In genomic region chr19:35845215-35846037, GRCh38 we compare ENCODE assay signal across 6 cellular contexts. TPM values are rescaled to one million over a fixed set of nuclear protein-coding genes. Genes with fewer than 3 reads are reported as not detected.
DNase-seq lines count a peak whose midpoint lies in the region; ATAC-seq and TF ChIP-seq lines count a peak whose summit lies in the region.

No MANE protein-coding gene starts in this region.

- peak overlapping the region in 1 of 2 donors; percentile 22 for H3K4me3 ChIP-seq in tibial artery

- H2BK120ac ChIP-seq in H9 (ENCODE audit: low read depth, low read length, poor library complexity, severe bottlenecking): no peak overlapping the region

- H4K20me1 ChIP-seq in H9 (ENCODE audit: control insufficient read depth, insufficient read depth, insufficient read length): no peaks in the 10 kb centered on the region

- no peak overlapping the region for H3K18ac ChIP-seq in H9 (ENCODE audit: insufficient read length, low read depth, low read length)

- H3K56ac ChIP-seq in H9 (ENCODE audit: insufficient read length, low read depth, low read length): no peak overlapping the region

- peak; percentile 70 for DNase-seq in H9
- no peak for DNase-seq in activated naive CD4-positive, alpha-beta T cell treated with anti-CD3 and anti-CD28 coated beads, Interleukin-2, amount 50 U/mL, for 72 hours (ENCODE audit: low spot score in 2 of 2)
- no peak for DNase-seq in naive B cell
- no peak for DNase-seq in tibial artery
- DNase-seq in effector CD8-positive, alpha-beta T cell (lab: John Stamatoyannopoulos, UW): no peak

- no peak overlapping the region for H3K9ac ChIP-seq in H9 (ENCODE audit: extremely low read depth, insufficient read length, low read length)

- no peak overlapping the region for H4K8ac ChIP-seq in H9 (replicated peaks; ENCODE audit: insufficient read length, low read depth, low read length)

- H3K4me3 Mint-ChIP-seq in H9 (peak overlapping the region; percentile 64 to 90), naive B cell (peak overlapping the region; percentile 50 to 79 (median 72))

- H3K4me1 Mint-ChIP-seq in H9 (peaks cover 18 to 25% of the 10 kb centered on the region in 2 experiments), naive B cell (peaks cover 10 to 23% (median 19%) of the 10 kb centered on the region in 3 donors)

- no peak overlapping the region for H2BK20ac ChIP-seq in H9 (ENCODE audit: low read depth, low read length, poor library complexity, severe bottlenecking)

- intact Hi-C loops in tibial artery (cut with DNase I; ENCODE audit: low total_unique reads): no loop called here

- H3K23ac ChIP-seq in H9 (ENCODE audit: insufficient read length, low read depth, low read length): no peak overlapping the region

- no peak overlapping the region for H2BK15ac ChIP-seq in H9 (ENCODE audit: low read depth, low read length)

- no peak overlapping the region for H2AFZ ChIP-seq in H9 (ENCODE audit: low read length)

- no peak overlapping the region for H3T11ph ChIP-seq in H9 (ENCODE audit: low read length)

- no peaks in the 10 kb centered on the region for H3K79me1 ChIP-seq in H9 (ENCODE audit: insufficient read depth, low read depth, low read length, poor library complexity, severe bottlenecking)

- no peak overlapping the region for H2BK5ac ChIP-seq in H9 (ENCODE audit: insufficient read length, low read length)

- no CpG with 5 or more reads among the region's 63 CpGs for WGBS in H9 (ENCODE audit: extremely low coverage, insufficient read length, low lambda C conversion rate)

- H3K14ac ChIP-seq in H9 (ENCODE audit: insufficient read depth, low read length): no peak overlapping the region; the same call in 1 of the 2 replicates

- ATAC-seq in activated naive CD4-positive, alpha-beta T cell treated with anti-CD3 and anti-CD28 coated beads, Interleukin-2, amount 50 U/mL, for 72 hours: peak; percentile 39 to 57
- ATAC-seq in naive B cell (ENCODE audit: low read depth in 2 of 2): peak; percentile 34 to 51
- no peak for ATAC-seq in GM19397 (IDR thresholded peaks at IDR 0.05; ENCODE audit: unreplicated experiment)

- H3K27ac ChIP-seq in H9 (ENCODE audit: insufficient read length, low read depth, low read length) (no peak overlapping the region), tibial artery (no peak overlapping the region)

- H3K27me3 Mint-ChIP-seq in H9 (ENCODE audit: low read depth) (peaks cover 88% of the 10 kb centered on the region), naive B cell (peaks cover 50 to 83% (median 70%) of the 10 kb centered on the region in 3 donors)

- peaks cover 15% of the 10 kb centered on the region for H3K23me2 ChIP-seq in H9 (ENCODE audit: insufficient read length, low read depth, low read length, poor library complexity, severe bottlenecking)

- H3K9me3 ChIP-seq in H9 (ENCODE audit: control insufficient read depth, low read depth, low read length) (no peaks in the 10 kb centered on the region), tibial artery (no peaks in the 10 kb centered on the region)

- H2AK5ac ChIP-seq in H9 (ENCODE audit: insufficient read length, low read length): no peak overlapping the region

- H3K79me2 ChIP-seq in H9 (ENCODE audit: insufficient read depth, low read length): no peaks in the 10 kb centered on the region

- no peaks in the 10 kb centered on the region for H3K36me3 ChIP-seq in tibial artery

- H3K36me3 Mint-ChIP-seq in H9 (ENCODE audit: insufficient read depth in 1 of 3, low read depth in 3 of 3) (no peaks in the 10 kb centered on the region; a peak in 1 of 7 replicates), naive B cell (peaks cover 0 to 26% of the 10 kb centered on the region in 2 donors)
- peaks cover 0 to 32% of the 10 kb centered on the region in 2 donors for H3K36me3 Mint-ChIP-seq in activated naive CD4-positive, alpha-beta T cell treated with anti-CD3 and anti-CD28 coated beads, Interleukin-2, amount 50 U/mL, for 72 hours

- TF ChIP-seq CTCF in H9 (conservative IDR thresholded peaks at IDR 0.05) (no peak), tibial artery (IDR thresholded peaks at IDR 0.05) (no peak)

- H2BK12ac ChIP-seq in H9 (ENCODE audit: insufficient read length, low read depth, low read length): no peak overlapping the region

- H3K27ac Mint-ChIP-seq in H9 (no peak overlapping the region; a peak in 2 of 7 replicates), naive B cell (no peak overlapping the region)
- no peak overlapping the region for H3K27ac Mint-ChIP-seq in activated naive CD4-positive, alpha-beta T cell treated with anti-CD3 and anti-CD28 coated beads, Interleukin-2, amount 50 U/mL, for 72 hours

- H3K4me2 ChIP-seq in H9 (ENCODE audit: insufficient read depth, insufficient read length, low read length): peak overlapping the region; percentile 72

- H3K9me3 Mint-ChIP-seq in H9: peaks cover 2 to 3% of the 10 kb centered on the region in 2 experiments; a peak in 2 of 5 replicates
- H3K9me3 Mint-ChIP-seq in activated naive CD4-positive, alpha-beta T cell treated with anti-CD3 and anti-CD28 coated beads, Interleukin-2, amount 50 U/mL, for 72 hours: peaks cover 9% of the 10 kb centered on the region in 2 donors
- H3K9me3 Mint-ChIP-seq in naive B cell: peaks cover 5 to 23% (median 9%) of the 10 kb centered on the region in 7 donors

- H3K27me3 ChIP-seq in H9 (ENCODE audit: insufficient read depth, low read length): peaks cover 23% of the 10 kb centered on the region; the same call in 1 of the 2 replicates
- peaks cover 0 to 82% of the 10 kb centered on the region in 2 donors for H3K27me3 ChIP-seq in tibial artery

- no peak overlapping the region for H4K91ac ChIP-seq in H9 (ENCODE audit: insufficient read length, low read depth, low read length)

- H3K4ac ChIP-seq in H9 (ENCODE audit: low read depth, low read length): no peak overlapping the region

- no peaks in the 10 kb centered on the region for H3K4me1 ChIP-seq in H9 (ENCODE audit: insufficient read depth, low read length)
- peaks cover 0 to 13% (median 11%) of the 10 kb centered on the region in 4 donors for H3K4me1 ChIP-seq in tibial artery

- no peak overlapping the region for H4K5ac ChIP-seq in H9 (ENCODE audit: insufficient read length, low read depth, low read length)

RNA-seq across cellular contexts. Expression of gene NPHS1, which starts 6.9 kb away (rescaled TPM):
- 0.83 and 1.1 TPM in 2 replicates for total RNA-seq in H9 (2021)
- under 1 TPM in 1 of 2 donors, not detected in 1; 0.10 TPM for total RNA-seq in activated naive CD4-positive, alpha-beta T cell treated with anti-CD3 and anti-CD28 coated beads, Interleukin-2, amount 50 U/mL, for 72 hours
- not detected for polyA plus RNA-seq in naive B cell (ENCODE audit: low read depth in 6 of 6)

RNA-seq across cellular contexts. Expression of gene KIRREL2, which starts 11.3 kb away (rescaled TPM):
- 3.1 and 3.6 TPM in 2 replicates for total RNA-seq in H9 (2021)
- total RNA-seq in activated naive CD4-positive, alpha-beta T cell treated with anti-CD3 and anti-CD28 coated beads, Interleukin-2, amount 50 U/mL, for 72 hours: 1 to 10 TPM; 1.2 to 3.3 TPM
- not detected for polyA plus RNA-seq in naive B cell (ENCODE audit: low read depth in 6 of 6)

RNA-seq across cellular contexts. Expression of gene APLP1, which starts 22.9 kb away (rescaled TPM):
- total RNA-seq in H9 (2021): 29.9 and 36.9 TPM in 2 replicates
- total RNA-seq in activated naive CD4-positive, alpha-beta T cell treated with anti-CD3 and anti-CD28 coated beads, Interleukin-2, amount 50 U/mL, for 72 hours: 1 to 10 TPM; 2.9 to 9.3 TPM
- polyA plus RNA-seq in naive B cell (ENCODE audit: low read depth in 6 of 6): not detected

RNA-seq across cellular contexts. Expression of gene PRODH2, which starts 32.8 kb away (rescaled TPM):
- not detected in 2 replicates for total RNA-seq in H9 (2021)
- not detected for total RNA-seq in activated naive CD4-positive, alpha-beta T cell treated with anti-CD3 and anti-CD28 coated beads, Interleukin-2, amount 50 U/mL, for 72 hours
- polyA plus RNA-seq in naive B cell (ENCODE audit: low read depth in 6 of 6): not detected

RNA-seq across cellular contexts. Expression of gene NFKBID, which starts 54.9 kb away (rescaled TPM):
- total RNA-seq in H9 (2021): 18.4 and 18.8 TPM in 2 replicates
- 100 to 1,000 TPM in 1 of 2 donors, 10 to 100 TPM in 1; 58.9 to 144 TPM for total RNA-seq in activated naive CD4-positive, alpha-beta T cell treated with anti-CD3 and anti-CD28 coated beads, Interleukin-2, amount 50 U/mL, for 72 hours
- 10 to 100 TPM; 13.5 to 79.7 (median 55.3) TPM for polyA plus RNA-seq in naive B cell (ENCODE audit: low read depth in 6 of 6)
